ENCODE assay signal across 27 cellular contexts in genomic region chr13:104592545-104593250, GRCh38.
"Had no signal": no experiment of that assay in that cellular context is flagged by ENCODE, and none has a peak within 500 bp of the region (broad histone marks: within the 10 kb centered on the region; RNA-seq: fewer than 3 reads in every experiment).

No MANE protein-coding gene starts in this region.

- H3K36me3 ChIP-seq: breast epithelium, gastrocnemius medialis, neural progenitor cell, right atrium auricular region, tibial nerve, WERI-Rb-1 had no signal

- H3K36me3 Mint-ChIP-seq: activated naive CD8-positive, alpha-beta T cell treated with anti-CD3 and anti-CD28 coated beads for 36 hours; naive thymus-derived CD8-positive, alpha-beta T cell; neural progenitor cell had no signal

- H3K27me3 ChIP-seq: breast epithelium, gastrocnemius medialis, neural progenitor cell, right atrium auricular region, tibial nerve had no signal

- H3K4me3 Mint-ChIP-seq: activated naive CD4-positive, alpha-beta T cell treated with anti-CD3 and anti-CD28 coated beads for 36 hours; activated naive CD8-positive, alpha-beta T cell treated with anti-CD3 and anti-CD28 coated beads for 36 hours; central memory CD8-positive, alpha-beta T cell; naive thymus-derived CD8-positive, alpha-beta T cell; neural progenitor cell; T-helper 17 cell had no signal

- ATAC-seq: activated CD4-positive, CD25-positive, alpha-beta regulatory T cell treated with anti-CD3 and anti-CD28 coated beads, Interleukin-2, amount 50 U/mL, for 24 hours; gastrocnemius medialis; naive thymus-derived CD8-positive, alpha-beta T cell; T-helper 17 cell had no signal

- H3K4me1 Mint-ChIP-seq: activated naive CD8-positive, alpha-beta T cell treated with anti-CD3 and anti-CD28 coated beads for 36 hours; central memory CD8-positive, alpha-beta T cell; T-helper 17 cell had no signal

- H3K27ac ChIP-seq: breast epithelium, gastrocnemius medialis, neural progenitor cell, right atrium auricular region, tibial nerve, WERI-Rb-1 had no signal

- H3K4me1 ChIP-seq: breast epithelium, gastrocnemius medialis, right atrium auricular region, tibial nerve had no signal

- DNase-seq: activated CD4-positive, alpha-beta T cell treated with anti-CD3 and anti-CD28 coated beads for 48 hours; activated CD4-positive, alpha-beta T cell treated with anti-CD3 and anti-CD28 coated beads, Interleukin-2, amount 50 U/mL, for 48 hours; activated CD8-positive, alpha-beta memory T cell treated with anti-CD3 and anti-CD28 coated beads for 24 hours; activated effector memory CD4-positive, alpha-beta T cell treated with anti-CD3 and anti-CD28 coated beads, Interleukin-2, amount 50 U/mL, for 16 hours; activated naive CD4-positive, alpha-beta T cell treated with anti-CD3 and anti-CD28 coated beads for 36 hours; activated naive CD8-positive, alpha-beta T cell treated with anti-CD3 and anti-CD28 coated beads for 36 hours; amniotic stem cell; dermis blood vessel endothelial cell; effector CD4-positive, alpha-beta T cell; gastrocnemius medialis; glutamatergic neuron; left colon; naive thymus-derived CD8-positive, alpha-beta T cell; occipital lobe; stimulated activated CD4-positive, alpha-beta T cell treated with anti-CD3 and anti-CD28 coated beads, Interleukin-2, amount 100 ng/mL, for 48 hours; stimulated activated naive CD4-positive, alpha-beta T cell treated with Interleukin-2 at 50 U/mL for 16 hours; T-helper 17 cell; T1000; WERI-Rb-1 had no signal

- H3K27me3 Mint-ChIP-seq: activated naive CD8-positive, alpha-beta T cell treated with anti-CD3 and anti-CD28 coated beads for 36 hours; central memory CD8-positive, alpha-beta T cell; T-helper 17 cell had no signal

- H3K27ac Mint-ChIP-seq: activated naive CD4-positive, alpha-beta T cell treated with anti-CD3 and anti-CD28 coated beads for 36 hours; activated naive CD8-positive, alpha-beta T cell treated with anti-CD3 and anti-CD28 coated beads for 36 hours; naive thymus-derived CD8-positive, alpha-beta T cell; neural progenitor cell; T-helper 17 cell had no signal

- H3K4me3 ChIP-seq: breast epithelium, gastrocnemius medialis, neural progenitor cell, right atrium auricular region, tibial nerve had no signal

- H3K9me3 ChIP-seq: breast epithelium, gastrocnemius medialis, right atrium auricular region, tibial nerve had no signal

- FAIRE-seq: colon, keratinocyte had no signal

- H3K9me3 Mint-ChIP-seq: activated naive CD4-positive, alpha-beta T cell treated with anti-CD3 and anti-CD28 coated beads for 36 hours; activated naive CD8-positive, alpha-beta T cell treated with anti-CD3 and anti-CD28 coated beads for 36 hours; naive thymus-derived CD8-positive, alpha-beta T cell; neural progenitor cell had no signal
